In the genomic region with DNA sequence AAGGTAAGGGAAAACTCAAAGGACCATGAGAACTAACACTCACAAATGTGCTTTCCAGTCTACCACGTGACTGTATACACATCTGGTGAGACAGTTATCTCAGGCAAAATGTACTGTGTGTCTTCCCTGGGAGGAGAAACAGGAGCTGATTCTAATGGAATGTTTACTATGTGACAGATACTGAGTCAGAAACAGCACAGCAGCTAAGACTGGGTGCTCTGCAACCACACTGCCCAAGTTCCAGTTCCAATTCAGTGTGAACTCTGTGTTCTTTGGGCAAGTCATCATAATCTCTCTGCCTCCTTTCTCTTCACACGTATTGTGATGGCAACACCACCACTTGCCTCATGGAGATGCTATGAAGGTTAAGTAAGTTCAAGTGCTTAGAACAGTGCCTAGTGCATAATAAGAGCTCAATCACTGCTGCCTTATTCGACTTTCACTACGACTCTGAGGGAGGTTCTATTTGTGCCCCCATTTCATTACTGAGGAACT, we compare ENCODE assay signal across 8 cellular contexts.
DNase-seq lines count a peak whose midpoint lies in the region; ATAC-seq and TF ChIP-seq lines count a peak whose summit lies in the region.

No MANE protein-coding gene starts in this region.

- H3K4me3 Mint-ChIP-seq in naive B cell = peak overlapping the region in 7 of 8 donors; percentile 32 to 94 (median 80)

- H3K9me3 ChIP-seq in Panc1 (ENCODE audit: control insufficient read depth, insufficient read depth, low read depth, low read length) = no peaks in the 10 kb centered on the region

- H3K27ac Mint-ChIP-seq in naive B cell = peak overlapping the region; percentile 8 to 98 (median 74)

- in situ Hi-C loops in Panc1 (cut with HindIII; ENCODE audit: low pct_unique_long_range_greater_than_20kb, low sequenced_read_pairs) = no loop called here
- in situ Hi-C loops in KBM-7 (cut with MboI; ENCODE audit: low pct_unique_long_range_greater_than_20kb, low sequenced_read_pairs) = no loop called here

- H3K4me3 ChIP-seq in BJ (ENCODE audit: low read depth, low read length) = no peak overlapping the region
- H3K4me3 ChIP-seq in Panc1 (ENCODE audit: low read depth in 2 of 2, low read length in 2 of 2) = no peak overlapping the region

- H3K36me3 Mint-ChIP-seq in naive B cell = peaks cover 8 to 9% of the 10 kb centered on the region in 2 donors

- CTCF ChIA-PET in BJ (lab: Yijun Ruan, JAX) (interaction anchor here (0.6 to 2.0 kb wide), 5 partner anchors 10 to 306 kb away, joined by 3 to 16 read pairs (median 3); no protein-coding TSS in a partner anchor), Panc1 (lab: Charles Lee) (interaction anchor here (0.7 kb wide), 2 partner anchors 12 to 53 kb away, joined by 3 to 7 read pairs; no protein-coding TSS in a partner anchor)

- no peaks in the 10 kb centered on the region for H3K27me3 ChIP-seq in BJ (ENCODE audit: control insufficient read depth, insufficient read depth, low read length)
- no peaks in the 10 kb centered on the region for H3K27me3 ChIP-seq in Panc1 (ENCODE audit: control insufficient read depth, insufficient read depth, low read length)

- intact Hi-C loops in Panc1 (cut with micrococcal nuclease; ENCODE audit: unreplicated experiment) = no loop called here

- H3K36me3 ChIP-seq in BJ (ENCODE audit: control insufficient read depth, insufficient read depth, low read length) = peaks cover 1% of the 10 kb centered on the region; the same call in 1 of the 2 replicates
- H3K36me3 ChIP-seq in Panc1 (ENCODE audit: control insufficient read depth, insufficient read depth, low read length) = peaks cover 24% of the 10 kb centered on the region

- H3K4me1 Mint-ChIP-seq in naive B cell = peaks cover 59 to 72% (median 64%) of the 10 kb centered on the region in 3 donors

- peak overlapping the region; percentile 82 for H3K27ac ChIP-seq in Panc1 (ENCODE audit: low read length)

- H3K9me3 Mint-ChIP-seq in naive B cell = peaks cover 0 to 2% (median 0%) of the 10 kb centered on the region in 7 donors

- peaks cover 67% of the 10 kb centered on the region for H3K4me1 ChIP-seq in Panc1 (ENCODE audit: control insufficient read depth, insufficient read depth, low read length)

- ATAC-seq in GM21717 (IDR thresholded peaks at IDR 0.05; ENCODE audit: unreplicated experiment) = peak; percentile 53
- peak; percentile 92 for ATAC-seq in Panc1
- no peak for ATAC-seq in naive B cell (ENCODE audit: low read depth in 2 of 2)

- POLR2A ChIA-PET in BJ (lab: Charles Lee) = interaction anchor here (0.7 kb wide), 1 partner anchor 25 kb away, joined by 3 read pairs; no protein-coding TSS in a partner anchor
- POLR2A ChIA-PET in Panc1 (lab: Charles Lee) = no interaction called here

- DNase-seq in BJ (ENCODE audit: low read depth) (peak; percentile 94), Panc1 (ENCODE audit: low read depth, low spot score) (peak; percentile 96), dermis blood vessel endothelial cell (peak; percentile 48), naive B cell (no peak), KBM-7 (no peak), D341Med (ENCODE audit: low spot score) (no peak), COR-L47 (lab: John Stamatoyannopoulos, UW) (no peak)

- TF ChIP-seq CTCF in BJ (IDR thresholded peaks at IDR 0.05; ENCODE audit: insufficient read depth, low read depth, low read length) (no peak), Panc1 (IDR thresholded peaks at IDR 0.05) (no peak)

- H3K27me3 Mint-ChIP-seq in naive B cell = no peaks in the 10 kb centered on the region

- no TSS peak for BruUV-seq in Panc1 (replicated peaks; lab: Mats Ljungman, UMichigan)

Comparison
In these comparisons a context has a peak if more than half of its experiments do, and no peak if none do; other contexts are left out.
1. DNase-seq: peak in BJ (single experiment), Panc1 (single experiment) and dermis blood vessel endothelial cell (single experiment); none in naive B cell (single experiment), KBM-7 (single experiment), D341Med (single experiment) and COR-L47 (single experiment).
2. ATAC-seq: peak in GM21717 (single experiment) and Panc1 (single experiment); none in naive B cell (0 of 2).